ENCODE assay signal across 17 cellular contexts in genomic region chr1:10903826-10904225, GRCh38.
DNase-seq lines count a peak whose midpoint lies in the region; TF ChIP-seq lines count a peak whose summit lies in the region.
"Had no signal": no experiment of that assay in that cellular context is flagged by ENCODE, and none has a peak within 500 bp of the region (broad histone marks: within the 10 kb centered on the region; RNA-seq: fewer than 3 reads in every experiment).

No MANE protein-coding gene starts in this region.

- H3K79me2 ChIP-seq in GM23248 (ENCODE audit: insufficient read depth): no peaks in the 10 kb centered on the region

- no peak overlapping the region for H3K27ac ChIP-seq in CD4-positive, alpha-beta memory T cell (ENCODE audit: low read depth, low read length)
- H3K27ac ChIP-seq in GM23248: no peak overlapping the region
- H3K27ac ChIP-seq: KMS-11, WERI-Rb-1 had no signal

- H4K20me1 ChIP-seq in GM23248 (ENCODE audit: insufficient read depth): no peaks in the 10 kb centered on the region

- no peaks in the 10 kb centered on the region for H3K9me3 Mint-ChIP-seq in activated CD4-positive, alpha-beta T cell treated with anti-CD3 and anti-CD28 coated beads, Interleukin-2, amount 10 ng/mL, durations not matched to agents 7 days and 5 days
- no peaks in the 10 kb centered on the region for H3K9me3 Mint-ChIP-seq in CD4-positive, alpha-beta memory T cell
- H3K9me3 Mint-ChIP-seq in activated CD4-positive, alpha-beta memory T cell treated with anti-CD3 and anti-CD28 coated beads for 36 hours: no peaks in the 10 kb centered on the region
- H3K9me3 Mint-ChIP-seq in Calu3 (ENCODE audit: low read depth, unreplicated experiment): no peaks in the 10 kb centered on the region
- H3K9me3 Mint-ChIP-seq: type B pancreatic cell had no signal

- peaks cover 28% of the 10 kb centered on the region for H3K4me1 ChIP-seq in CD4-positive, alpha-beta memory T cell (ENCODE audit: insufficient read depth, low read length)
- peaks cover 8% of the 10 kb centered on the region for H3K4me1 ChIP-seq in GM23248 (ENCODE audit: insufficient read depth)
- H3K4me1 ChIP-seq: adrenal gland, HAP-1 had no signal

- no TSS peak for BruUV-seq in Calu3 (replicated peaks; lab: Mats Ljungman, UMichigan)

- H3K27me3 Mint-ChIP-seq in activated CD4-positive, alpha-beta T cell treated with anti-CD3 and anti-CD28 coated beads, Interleukin-2, amount 10 ng/mL, durations not matched to agents 7 days and 5 days: peaks cover 9% of the 10 kb centered on the region
- peaks cover 3 to 6% of the 10 kb centered on the region in 2 donors for H3K27me3 Mint-ChIP-seq in CD4-positive, alpha-beta memory T cell
- H3K27me3 Mint-ChIP-seq in activated CD4-positive, alpha-beta memory T cell treated with anti-CD3 and anti-CD28 coated beads for 36 hours: peaks cover 2% of the 10 kb centered on the region
- H3K27me3 Mint-ChIP-seq in Calu3 (ENCODE audit: unreplicated experiment): peaks cover 25% of the 10 kb centered on the region

- no peak for DNase-seq in activated CD4-positive, alpha-beta T cell treated with anti-CD3 and anti-CD28 coated beads, Interleukin-2, amount 10 ng/mL, durations not matched to agents 7 days and 5 days
- DNase-seq in activated CD4-positive, alpha-beta T cell treated with anti-CD3 and anti-CD28 coated beads, Interleukin-2, amount 50 U/mL, for 48 hours: no peak
- peak in 1 of 5 donors; percentile 13 for DNase-seq in CD4-positive, alpha-beta memory T cell
- peak; percentile 33 for DNase-seq in activated CD4-positive, alpha-beta memory T cell treated with anti-CD3 and anti-CD28 coated beads for 36 hours
- DNase-seq in posterior vena cava (ENCODE audit: low spot score) (peak; percentile 73), ureter (ENCODE audit: low spot score) (no peak), Calu3 (no peak), GM23248 (no peak)
- DNase-seq: adrenal gland, cerebellar nuclear complex, NCI-H1105 treated with DMSO at 0.1 percent for 48 hours, NCI-H2171, WERI-Rb-1 had no signal

- no peaks in the 10 kb centered on the region for H3K27me3 ChIP-seq in CD4-positive, alpha-beta memory T cell (ENCODE audit: insufficient read depth, low read length)
- H3K27me3 ChIP-seq in GM23248 (replicated peaks; ENCODE audit: insufficient read depth): no peaks in the 10 kb centered on the region
- H3K27me3 ChIP-seq: adrenal gland had no signal

- H3K36me3 ChIP-seq in CD4-positive, alpha-beta memory T cell (ENCODE audit: insufficient read depth, low read length): no peaks in the 10 kb centered on the region
- no peaks in the 10 kb centered on the region for H3K36me3 ChIP-seq in GM23248 (ENCODE audit: low read depth)
- H3K36me3 ChIP-seq: adrenal gland, HAP-1, WERI-Rb-1 had no signal

- no peak overlapping the region for H3K4me2 ChIP-seq in GM23248 (ENCODE audit: unreplicated experiment)
- H3K4me2 ChIP-seq: KMS-11, smooth muscle cell had no signal

- no peak overlapping the region for H3K4me3 Mint-ChIP-seq in activated CD4-positive, alpha-beta T cell treated with anti-CD3 and anti-CD28 coated beads, Interleukin-2, amount 10 ng/mL, durations not matched to agents 7 days and 5 days
- peak overlapping the region in 1 of 8 donors; percentile 67 for H3K4me3 Mint-ChIP-seq in CD4-positive, alpha-beta memory T cell
- H3K4me3 Mint-ChIP-seq in activated CD4-positive, alpha-beta memory T cell treated with anti-CD3 and anti-CD28 coated beads for 36 hours: no peak overlapping the region
- H3K4me3 Mint-ChIP-seq in Calu3 (ENCODE audit: low read depth, unreplicated experiment): no peak overlapping the region
- H3K4me3 Mint-ChIP-seq: type B pancreatic cell had no signal

- intact Hi-C loops in CD4-positive, alpha-beta memory T cell (cut with micrococcal nuclease): no loop called here
- intact Hi-C loops in activated CD4-positive, alpha-beta memory T cell treated with anti-CD3 and anti-CD28 coated beads for 36 hours (cut with micrococcal nuclease): no loop called here
- intact Hi-C loops in posterior vena cava (cut with DNase I) (no loop called here), Calu3 (cut with micrococcal nuclease; ENCODE audit: unreplicated experiment) (no loop called here)

- no peaks in the 10 kb centered on the region for H3K9me3 ChIP-seq in CD4-positive, alpha-beta memory T cell (ENCODE audit: control insufficient read depth in 1 of 2, low read length in 2 of 2)
- no peaks in the 10 kb centered on the region for H3K9me3 ChIP-seq in GM23248 (ENCODE audit: low read depth)
- H3K9me3 ChIP-seq: adrenal gland, HAP-1 had no signal

- H3K9me2 ChIP-seq in GM23248 (ENCODE audit: insufficient read depth): no peaks in the 10 kb centered on the region

- no peak overlapping the region for H3K4me3 ChIP-seq in CD4-positive, alpha-beta memory T cell (ENCODE audit: low read length in 2 of 2)
- no peak overlapping the region for H3K4me3 ChIP-seq in GM23248
- H3K4me3 ChIP-seq: adrenal gland, HAP-1, smooth muscle cell had no signal

- no peak for TF ChIP-seq CTCF in Calu3 (IDR thresholded peaks at IDR 0.05; ENCODE audit: unreplicated experiment)

- H3K27ac Mint-ChIP-seq in activated CD4-positive, alpha-beta T cell treated with anti-CD3 and anti-CD28 coated beads, Interleukin-2, amount 10 ng/mL, durations not matched to agents 7 days and 5 days: peak overlapping the region; percentile 36
- H3K27ac Mint-ChIP-seq in CD4-positive, alpha-beta memory T cell: peak overlapping the region in 4 of 7 donors; percentile 22 to 90 (median 77)
- no peak overlapping the region for H3K27ac Mint-ChIP-seq in activated CD4-positive, alpha-beta memory T cell treated with anti-CD3 and anti-CD28 coated beads for 36 hours
- no peak overlapping the region for H3K27ac Mint-ChIP-seq in Calu3 (ENCODE audit: unreplicated experiment)
- H3K27ac Mint-ChIP-seq: type B pancreatic cell had no signal

- H3F3A ChIP-seq in GM23248 (ENCODE audit: insufficient read depth): no peaks in the 10 kb centered on the region

- H3K36me3 Mint-ChIP-seq in activated CD4-positive, alpha-beta T cell treated with anti-CD3 and anti-CD28 coated beads, Interleukin-2, amount 10 ng/mL, durations not matched to agents 7 days and 5 days (ENCODE audit: low read depth): no peaks in the 10 kb centered on the region
- H3K36me3 Mint-ChIP-seq in CD4-positive, alpha-beta memory T cell: no peaks in the 10 kb centered on the region
- H3K36me3 Mint-ChIP-seq in activated CD4-positive, alpha-beta memory T cell treated with anti-CD3 and anti-CD28 coated beads for 36 hours: no peaks in the 10 kb centered on the region
- peaks cover 7% of the 10 kb centered on the region for H3K36me3 Mint-ChIP-seq in Calu3 (ENCODE audit: insufficient read depth, unreplicated experiment)
- H3K36me3 Mint-ChIP-seq: type B pancreatic cell had no signal

- WGBS in GM23248 (ENCODE audit: low coverage in 1 of 2, low lambda C conversion rate in 2 of 2, missing lambda C conversion rate in 2 of 2), 2 experiments: 72 to 74% methylated on average over 9 of the region's 9 CpGs

- CTCF ChIA-PET in activated CD4-positive, alpha-beta T cell treated with anti-CD3 and anti-CD28 coated beads, Interleukin-2, amount 10 ng/mL, durations not matched to agents 7 days and 5 days (lab: Charles Lee): interaction anchor here (0.6 to 1.1 kb wide), 2 partner anchors 410 to 427 kb away, joined by 3 to 4 read pairs; no protein-coding TSS in a partner anchor
- CTCF ChIA-PET in CD4-positive, alpha-beta memory T cell (lab: Charles Lee; ENCODE audit: partially characterized antibody): interaction anchor here (1.0 to 2.2 kb wide), 4 partner anchors 389 to 410 kb away, joined by 3 to 8 read pairs (median 4); no protein-coding TSS in a partner anchor
- CTCF ChIA-PET in activated CD4-positive, alpha-beta memory T cell treated with anti-CD3 and anti-CD28 coated beads for 36 hours (lab: Charles Lee): interaction anchor here (1.4 to 2.5 kb wide), 2 partner anchors 134 to 409 kb away, joined by 5 to 10 read pairs; no protein-coding TSS in a partner anchor
- CTCF ChIA-PET in Calu3 (lab: Charles Lee): no interaction called here

- H3K4me1 Mint-ChIP-seq in activated CD4-positive, alpha-beta T cell treated with anti-CD3 and anti-CD28 coated beads, Interleukin-2, amount 10 ng/mL, durations not matched to agents 7 days and 5 days: peaks cover 17% of the 10 kb centered on the region
- H3K4me1 Mint-ChIP-seq in CD4-positive, alpha-beta memory T cell: peaks cover 7 to 32% (median 16%) of the 10 kb centered on the region in 4 donors
- H3K4me1 Mint-ChIP-seq in activated CD4-positive, alpha-beta memory T cell treated with anti-CD3 and anti-CD28 coated beads for 36 hours (ENCODE audit: low read depth): peaks cover 14% of the 10 kb centered on the region
- H3K4me1 Mint-ChIP-seq in Calu3 (ENCODE audit: low read depth, unreplicated experiment): no peaks in the 10 kb centered on the region

- H2AFZ ChIP-seq in GM23248: no peak overlapping the region

- in situ Hi-C loops in GM23248 (cut with MboI): no loop called here

- POLR2A ChIA-PET in activated CD4-positive, alpha-beta T cell treated with anti-CD3 and anti-CD28 coated beads, Interleukin-2, amount 10 ng/mL, durations not matched to agents 7 days and 5 days (lab: Charles Lee): no interaction called here
- POLR2A ChIA-PET in CD4-positive, alpha-beta memory T cell (lab: Charles Lee; ENCODE audit: partially characterized antibody): interaction anchor here (0.9 to 1.9 kb wide), 3 partner anchors 14 to 397 kb away, joined by 3 to 6 read pairs (median 5); no protein-coding TSS in a partner anchor
- POLR2A ChIA-PET in activated CD4-positive, alpha-beta memory T cell treated with anti-CD3 and anti-CD28 coated beads for 36 hours (lab: Charles Lee): no interaction called here

- H3K9ac ChIP-seq in GM23248: no peak overlapping the region
- H3K9ac ChIP-seq: KMS-11 had no signal

Comparison
In these comparisons a context has a peak if more than half of its experiments do, and no peak if none do; other contexts are left out.
1. DNase-seq: peak in activated CD4-positive, alpha-beta memory T cell treated with anti-CD3 and anti-CD28 coated beads for 36 hours (single experiment) and posterior vena cava (single experiment); none in activated CD4-positive, alpha-beta T cell treated with anti-CD3 and anti-CD28 coated beads, Interleukin-2, amount 10 ng/mL, durations not matched to agents 7 days and 5 days (single experiment), activated CD4-positive, alpha-beta T cell treated with anti-CD3 and anti-CD28 coated beads, Interleukin-2, amount 50 U/mL, for 48 hours (0 of 2), ureter (single experiment), Calu3 (single experiment) and GM23248 (single experiment).
2. H3K27ac Mint-ChIP-seq: peak in activated CD4-positive, alpha-beta T cell treated with anti-CD3 and anti-CD28 coated beads, Interleukin-2, amount 10 ng/mL, durations not matched to agents 7 days and 5 days (single experiment) and CD4-positive, alpha-beta memory T cell (4 of 7); none in activated CD4-positive, alpha-beta memory T cell treated with anti-CD3 and anti-CD28 coated beads for 36 hours (single experiment) and Calu3 (single experiment).